29 cellular contexts compared by ENCODE assay signal in genomic region chr11:82802710-82803109, GRCh38.
"Had no signal": no experiment of that assay in that cellular context is flagged by ENCODE, and none has a peak within 500 bp of the region (broad histone marks: within the 10 kb centered on the region; RNA-seq: fewer than 3 reads in every experiment).

No MANE protein-coding gene starts in this region.

- H3K4me3 ChIP-seq: cardiac muscle cell, SJSA1 had no signal

- DNase-seq: activated CD4-positive, alpha-beta memory T cell treated with anti-CD3 and anti-CD28 coated beads for 36 hours; activated CD4-positive, alpha-beta T cell treated with anti-CD3 and anti-CD28 coated beads for 36 hours; activated CD4-positive, alpha-beta T cell treated with anti-CD3 and anti-CD28 coated beads, Interleukin-2, amount 50 U/mL, for 1 hour; activated CD8-positive, alpha-beta memory T cell treated with anti-CD3 and anti-CD28 coated beads, Interleukin-2, amount 50 U/mL, for 4 hours; activated gamma-delta T cell treated with Interleukin-2 at 50 U/mL for 16 hours; activated naive CD4-positive, alpha-beta T cell treated with anti-CD3 and anti-CD28 coated beads for 36 hours; activated T-cell treated with anti-CD3 and anti-CD28 coated beads for 4 hours; activated T-cell treated with anti-CD3 and anti-CD28 coated beads, Interleukin-2, amount 50 U/mL, for 4 hours; anterior cingulate cortex; NCI-H1105; NCI-H1417 treated with DMSO at 0.1 percent for 48 hours; NCI-H1930; NCI-H2081 treated with DMSO at 0.1 percent for 48 hours; NCI-H226; NCI-H446 treated with DMSO at 0.1 percent for 48 hours; NCI-H524; NCI-H69; NCI-H82; SHP77 treated with DMSO at 0.1 percent for 48 hours; SK-N-SH had no signal

- H3K4me3 Mint-ChIP-seq: activated CD4-positive, alpha-beta memory T cell treated with anti-CD3 and anti-CD28 coated beads for 36 hours; activated CD4-positive, alpha-beta T cell treated with anti-CD3 and anti-CD28 coated beads for 36 hours; activated naive CD4-positive, alpha-beta T cell treated with anti-CD3 and anti-CD28 coated beads for 36 hours; activated T-cell treated with anti-CD3 and anti-CD28 coated beads, Interleukin-2, amount 50 U/mL, for 4 hours; activated T-helper 1 cell treated with anti-CD3 and anti-CD28 coated beads, Interleukin-12 subunit alpha, Interleukin-12 subunit beta, Interleukin-2, Interleukin-4 antibody, amounts not matched to agents 30 ng/mL and 10 ng/mL and 1 ng/mL, durations not matched to agents 14 hours and 24 hours and 36 hours; T-helper 1 cell treated with Interleukin-12 subunit alpha and Interleukin-12 subunit beta and Interleukin-4 antibody, amounts not matched to agents 30 μg/mL and 1 μg/mL, for 36 hours; T-helper 2 cell treated with Interferon-gamma antibody and Interleukin-4, amounts not matched to agents 5 μg/mL and 100 μg/mL, for 36 hours had no signal

- FAIRE-seq: TTC549 had no signal

- H3K4me2 ChIP-seq: SK-N-SH had no signal

- H3K9me3 ChIP-seq: SJSA1, SK-N-SH had no signal

- H3K9me3 Mint-ChIP-seq: activated CD4-positive, alpha-beta memory T cell treated with anti-CD3 and anti-CD28 coated beads for 36 hours; activated naive CD4-positive, alpha-beta T cell treated with anti-CD3 and anti-CD28 coated beads for 36 hours; activated naive CD4-positive, alpha-beta T cell treated with anti-CD3 and anti-CD28 coated beads, Interleukin-2, amount 50 U/mL, for 72 hours; activated T-cell treated with anti-CD3 and anti-CD28 coated beads, Interleukin-2, amount 50 U/mL, for 4 hours; activated T-helper 1 cell treated with anti-CD3 and anti-CD28 coated beads, Interleukin-12 subunit alpha, Interleukin-12 subunit beta, Interleukin-2, Interleukin-4 antibody, amounts not matched to agents 30 ng/mL and 10 ng/mL and 1 ng/mL, durations not matched to agents 14 hours and 24 hours and 36 hours; T-helper 1 cell treated with Interleukin-12 subunit alpha and Interleukin-12 subunit beta and Interleukin-4 antibody, amounts not matched to agents 30 μg/mL and 1 μg/mL, for 36 hours; T-helper 2 cell treated with Interferon-gamma antibody and Interleukin-4, amounts not matched to agents 5 μg/mL and 100 μg/mL, for 36 hours had no signal

- H3K4me1 Mint-ChIP-seq: activated CD4-positive, alpha-beta T cell treated with anti-CD3 and anti-CD28 coated beads for 36 hours had no signal

- H3K36me3 Mint-ChIP-seq: activated CD4-positive, alpha-beta memory T cell treated with anti-CD3 and anti-CD28 coated beads for 36 hours; activated naive CD4-positive, alpha-beta T cell treated with anti-CD3 and anti-CD28 coated beads, Interleukin-2, amount 50 U/mL, for 72 hours had no signal

- ATAC-seq: activated CD4-positive, alpha-beta T cell treated with anti-CD3 and anti-CD28 coated beads for 36 hours; activated CD4-positive, CD25-positive, alpha-beta regulatory T cell treated with anti-CD3 and anti-CD28 coated beads, Interleukin-2, amount 50 U/mL, for 24 hours; activated naive CD4-positive, alpha-beta T cell treated with anti-CD3 and anti-CD28 coated beads, Interleukin-2, amount 50 U/mL, for 72 hours; activated T-cell treated with anti-CD3 and anti-CD28 coated beads, Interleukin-2, amount 50 U/mL, for 4 hours; Panc1 had no signal

- H3K9ac ChIP-seq: SK-N-SH had no signal

- H3K27ac Mint-ChIP-seq: activated CD4-positive, alpha-beta memory T cell treated with anti-CD3 and anti-CD28 coated beads for 36 hours; activated CD4-positive, alpha-beta T cell treated with anti-CD3 and anti-CD28 coated beads for 36 hours; activated naive CD4-positive, alpha-beta T cell treated with anti-CD3 and anti-CD28 coated beads for 36 hours; activated naive CD4-positive, alpha-beta T cell treated with anti-CD3 and anti-CD28 coated beads, Interleukin-2, amount 50 U/mL, for 72 hours; activated T-helper 1 cell treated with anti-CD3 and anti-CD28 coated beads, Interleukin-12 subunit alpha, Interleukin-12 subunit beta, Interleukin-2, Interleukin-4 antibody, amounts not matched to agents 30 ng/mL and 10 ng/mL and 1 ng/mL, durations not matched to agents 14 hours and 24 hours and 36 hours; T-helper 1 cell treated with Interleukin-12 subunit alpha and Interleukin-12 subunit beta and Interleukin-4 antibody, amounts not matched to agents 30 μg/mL and 1 μg/mL, for 36 hours; T-helper 2 cell treated with Interferon-gamma antibody and Interleukin-4, amounts not matched to agents 5 μg/mL and 100 μg/mL, for 36 hours had no signal

- H3K27me3 ChIP-seq: SJSA1 had no signal

- H3K27ac ChIP-seq: cardiac muscle cell, SJSA1 had no signal

- H3K36me3 ChIP-seq: cardiac muscle cell, SJSA1 had no signal
